In the genomic region with DNA sequence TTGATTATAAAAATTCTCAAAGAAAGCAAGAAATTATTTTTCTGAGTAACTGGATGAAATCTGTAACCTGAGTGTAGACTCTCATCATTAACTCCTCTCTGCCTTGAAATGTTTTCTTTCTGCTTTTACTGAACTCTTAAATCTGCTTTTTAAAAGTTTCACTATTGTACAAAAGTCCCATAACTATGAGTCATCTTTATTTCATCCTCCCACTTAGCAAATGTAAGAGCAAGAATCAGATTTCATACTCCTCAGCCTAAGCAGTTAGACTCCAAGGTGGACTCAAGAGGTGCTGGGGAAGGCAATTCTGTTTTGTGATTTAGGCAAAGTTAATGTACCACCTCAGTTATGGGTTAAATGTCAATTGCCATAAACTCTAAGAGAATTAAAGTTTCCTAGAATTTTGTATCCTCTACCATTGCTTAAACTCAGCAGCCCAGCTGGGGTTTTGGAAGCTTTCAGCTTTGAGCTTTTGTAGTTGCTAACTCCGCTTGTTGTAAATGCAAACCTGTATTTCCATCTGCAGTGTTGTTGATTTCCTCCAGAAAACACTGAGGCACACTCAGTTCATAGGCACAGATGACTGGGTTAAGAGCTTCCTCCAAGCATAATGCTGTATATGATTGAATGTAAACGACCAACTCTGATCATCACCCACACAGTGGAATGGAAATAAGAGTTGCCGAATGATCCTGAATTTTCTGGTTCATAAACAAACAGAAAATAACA, we compare ENCODE assay signal across 8 cellular contexts.
DNase-seq lines count a peak whose midpoint lies in the region; ATAC-seq and TF ChIP-seq lines count a peak whose summit lies in the region.

No MANE protein-coding gene starts in this region.

- H3K36me3 Mint-ChIP-seq in activated B cell treated with CpG ODN at 0.5 μM for 24 hours (ENCODE audit: low read depth) = peaks cover 16% of the 10 kb centered on the region

- no peak overlapping the region for H3K4me3 ChIP-seq in smooth muscle cell

- peak overlapping the region; percentile 54 for H3K27ac Mint-ChIP-seq in activated B cell treated with CpG ODN at 0.5 μM for 24 hours

- no peak overlapping the region for H3K4me3 Mint-ChIP-seq in activated B cell treated with CpG ODN at 0.5 μM for 24 hours

- CTCF ChIA-PET in activated B cell treated with CpG ODN at 0.5 μM for 24 hours (lab: Charles Lee) = no interaction called here

- no peaks in the 10 kb centered on the region for H4K20me1 ChIP-seq in smooth muscle cell (ENCODE audit: low read depth)

- TF ChIP-seq CTCF in activated B cell treated with CpG ODN at 0.5 μM for 24 hours (IDR thresholded peaks at IDR 0.05) (no peak), smooth muscle cell (IDR thresholded peaks at IDR 0.05; ENCODE audit: borderline replicate concordance, insufficient read depth, poor library complexity, severe bottlenecking) (no peak)

- POLR2A ChIA-PET in activated B cell treated with CpG ODN at 0.5 μM for 24 hours (lab: Charles Lee) = interaction anchor here (0.7 kb wide), 1 partner anchor 1034 kb away, joined by 3 read pairs; no protein-coding TSS in a partner anchor

- 83% methylated on average over 3 of the region's 3 CpGs for WGBS in smooth muscle cell (ENCODE audit: low lambda C conversion rate)

- no peaks in the 10 kb centered on the region for H3K79me2 ChIP-seq in smooth muscle cell (ENCODE audit: low read depth)

- no peak overlapping the region for H3K27ac ChIP-seq in smooth muscle cell (ENCODE audit: low read depth)

- H3K4me2 ChIP-seq in smooth muscle cell = peak overlapping the region; percentile 46

- no peaks in the 10 kb centered on the region for H3K9me3 ChIP-seq in smooth muscle cell (replicated peaks; ENCODE audit: low read depth)

- H3K27me3 ChIP-seq in smooth muscle cell (ENCODE audit: low read depth) = no peaks in the 10 kb centered on the region

- H3K9me3 Mint-ChIP-seq in activated B cell treated with CpG ODN at 0.5 μM for 24 hours = no peaks in the 10 kb centered on the region

- peaks cover 8% of the 10 kb centered on the region for H3K4me1 ChIP-seq in smooth muscle cell (ENCODE audit: low read depth)

- H3K27me3 Mint-ChIP-seq in activated B cell treated with CpG ODN at 0.5 μM for 24 hours = no peaks in the 10 kb centered on the region

- intact Hi-C loops in activated B cell treated with CpG ODN at 0.5 μM for 24 hours (cut with micrococcal nuclease) (no loop called here), posterior cingulate gyrus (cut with DNase I) (no loop called here)

- ATAC-seq in activated CD4-positive, CD25-positive, alpha-beta regulatory T cell treated with anti-CD3 and anti-CD28 coated beads, Interleukin-2, amount 50 U/mL, for 24 hours = peak; percentile 83 to 94
- ATAC-seq in HG02678 (IDR thresholded peaks at IDR 0.05; ENCODE audit: unreplicated experiment) (peak; percentile 71), activated B cell treated with CpG ODN at 0.5 μM for 24 hours (ENCODE audit: low read depth) (peak; percentile 25)

- peak overlapping the region; percentile 9 for H2AFZ ChIP-seq in smooth muscle cell (ENCODE audit: low read depth)

- no peak for DNase-seq in activated CD4-positive, CD25-positive, alpha-beta regulatory T cell (lab: John Stamatoyannopoulos, UW)
- DNase-seq in activated B cell treated with CpG ODN at 0.5 μM for 24 hours (no peak), smooth muscle cell (lab: John Stamatoyannopoulos, UW; ENCODE audit: unreplicated experiment) (no peak), posterior cingulate gyrus (no peak), NCI-H146 treated with DMSO at 0.1 percent for 48 hours (lab: John Stamatoyannopoulos, UW; ENCODE audit: unreplicated experiment) (no peak), DMS53 (lab: John Stamatoyannopoulos, UW) (no peak)

- no peaks in the 10 kb centered on the region for H3F3A ChIP-seq in smooth muscle cell (ENCODE audit: low read depth)

- H3K9ac ChIP-seq in smooth muscle cell (ENCODE audit: low read depth) = no peak overlapping the region

- no peaks in the 10 kb centered on the region for H3K36me3 ChIP-seq in smooth muscle cell (ENCODE audit: low read depth)

- peaks cover 26% of the 10 kb centered on the region for H3K4me1 Mint-ChIP-seq in activated B cell treated with CpG ODN at 0.5 μM for 24 hours

Comparison
In these comparisons a context has a peak if more than half of its experiments do, and no peak if none do; other contexts are left out.
1. ATAC-seq: peak in every context shown above with its lines; median percentile 88 in activated CD4-positive, CD25-positive, alpha-beta regulatory T cell treated with anti-CD3 and anti-CD28 coated beads, Interleukin-2, amount 50 U/mL, for 24 hours; 71 in HG02678; 25 in activated B cell treated with CpG ODN at 0.5 μM for 24 hours.